1 cellular context compared by ENCODE assay signal in genomic region chr3:157098121-157098822, GRCh38.
TF ChIP-seq lines count a peak whose summit lies in the region.

No MANE protein-coding gene starts in this region.

TF ChIP-seq in GM12878, 131 proteins besides CTCF, POLR2A, EP300 and RAD21 (continued from another document):
- TF ChIP-seq, protein P1, sequence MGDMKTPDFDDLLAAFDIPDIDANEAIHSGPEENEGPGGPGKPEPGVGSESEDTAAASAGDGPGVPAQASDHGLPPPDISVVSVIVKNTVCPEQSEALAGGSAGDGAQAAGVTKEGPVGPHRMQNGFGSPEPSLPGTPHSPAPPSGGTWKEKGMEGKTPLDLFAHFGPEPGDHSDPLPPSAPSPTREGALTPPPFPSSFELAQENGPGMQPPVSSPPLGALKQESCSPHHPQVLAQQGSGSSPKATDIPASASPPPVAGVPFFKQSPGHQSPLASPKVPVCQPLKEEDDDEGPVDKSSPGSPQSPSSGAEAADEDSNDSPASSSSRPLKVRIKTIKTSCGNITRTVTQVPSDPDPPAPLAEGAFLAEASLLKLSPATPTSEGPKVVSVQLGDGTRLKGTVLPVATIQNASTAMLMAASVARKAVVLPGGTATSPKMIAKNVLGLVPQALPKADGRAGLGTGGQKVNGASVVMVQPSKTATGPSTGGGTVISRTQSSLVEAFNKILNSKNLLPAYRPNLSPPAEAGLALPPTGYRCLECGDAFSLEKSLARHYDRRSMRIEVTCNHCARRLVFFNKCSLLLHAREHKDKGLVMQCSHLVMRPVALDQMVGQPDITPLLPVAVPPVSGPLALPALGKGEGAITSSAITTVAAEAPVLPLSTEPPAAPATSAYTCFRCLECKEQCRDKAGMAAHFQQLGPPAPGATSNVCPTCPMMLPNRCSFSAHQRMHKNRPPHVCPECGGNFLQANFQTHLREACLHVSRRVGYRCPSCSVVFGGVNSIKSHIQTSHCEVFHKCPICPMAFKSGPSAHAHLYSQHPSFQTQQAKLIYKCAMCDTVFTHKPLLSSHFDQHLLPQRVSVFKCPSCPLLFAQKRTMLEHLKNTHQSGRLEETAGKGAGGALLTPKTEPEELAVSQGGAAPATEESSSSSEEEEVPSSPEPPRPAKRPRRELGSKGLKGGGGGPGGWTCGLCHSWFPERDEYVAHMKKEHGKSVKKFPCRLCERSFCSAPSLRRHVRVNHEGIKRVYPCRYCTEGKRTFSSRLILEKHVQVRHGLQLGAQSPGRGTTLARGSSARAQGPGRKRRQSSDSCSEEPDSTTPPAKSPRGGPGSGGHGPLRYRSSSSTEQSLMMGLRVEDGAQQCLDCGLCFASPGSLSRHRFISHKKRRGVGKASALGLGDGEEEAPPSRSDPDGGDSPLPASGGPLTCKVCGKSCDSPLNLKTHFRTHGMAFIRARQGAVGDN (IDR thresholded peaks at IDR 0.05), result no peak
- TF ChIP-seq PKNOX1 (IDR thresholded peaks at IDR 0.05) (peak; percentile 36; the same call in 1 of the 2 replicates), TCF7 (IDR thresholded peaks at IDR 0.05; ENCODE audit: borderline replicate concordance) (no peak), RB1 (IDR thresholded peaks at IDR 0.05; ENCODE audit: borderline replicate concordance) (no peak)
